ENCODE assay signal across 11 cellular contexts in genomic region chr18:59961086-59961485, GRCh38.
DNase-seq lines count a peak whose midpoint lies in the region; ATAC-seq and TF ChIP-seq lines count a peak whose summit lies in the region.
"Had no signal": no experiment of that assay in that cellular context is flagged by ENCODE, and none has a peak within 500 bp of the region (broad histone marks: within the 10 kb centered on the region; RNA-seq: fewer than 3 reads in every experiment).

No MANE protein-coding gene starts in this region.

- H3K4me3 ChIP-seq in GM06990 (replicated peaks; ENCODE audit: low read depth, low read length) (no peak overlapping the region), Peyer's patch (no peak overlapping the region), sigmoid colon (no peak overlapping the region), A673 (ENCODE audit: low read depth, low read length, poor library complexity, severe bottlenecking) (no peak overlapping the region), aorta (ENCODE audit: low read length in 2 of 2) (no peak overlapping the region)
- H3K4me3 ChIP-seq: BLaER1 treated with 17β-estradiol and CSF1 and Interleukin-3, amounts not matched to agents 10 nM and 100 nM; smooth muscle cell had no signal

- no peak for TF ChIP-seq EP300 in sigmoid colon (IDR thresholded peaks at IDR 0.05)

- H3K9me3 ChIP-seq in Peyer's patch (no peaks in the 10 kb centered on the region), sigmoid colon (no peaks in the 10 kb centered on the region), A673 (ENCODE audit: low read depth, low read length, poor library complexity, severe bottlenecking) (no peaks in the 10 kb centered on the region), aorta (ENCODE audit: control insufficient read depth, low read length) (peaks cover 2% of the 10 kb centered on the region)

- intact Hi-C loops in sigmoid colon (cut with DNase I) (no loop called here), A673 (cut with micrococcal nuclease; ENCODE audit: unreplicated experiment) (no loop called here), aorta (cut with DNase I) (no loop called here)

- BruUV-seq in A673 (replicated peaks; lab: Mats Ljungman, UMichigan): no TSS peak

- H3K36me3 ChIP-seq in GM06990 (ENCODE audit: control insufficient read depth, insufficient read depth, low read length) (no peaks in the 10 kb centered on the region), Peyer's patch (no peaks in the 10 kb centered on the region), sigmoid colon (no peaks in the 10 kb centered on the region), A673 (ENCODE audit: insufficient read depth, low read length, poor library complexity, severe bottlenecking) (no peaks in the 10 kb centered on the region), aorta (ENCODE audit: control insufficient read depth in 1 of 2, insufficient read depth in 2 of 2, low read length in 1 of 2) (no peaks in the 10 kb centered on the region)
- H3K36me3 ChIP-seq: BLaER1 treated with 17β-estradiol and CSF1 and Interleukin-3, amounts not matched to agents 10 nM and 100 nM; brain microvascular endothelial cell had no signal

- peak overlapping the region in 2 of 4 donors; percentile 8 to 9 for H3K27ac ChIP-seq in Peyer's patch
- H3K27ac ChIP-seq in sigmoid colon: no peak overlapping the region
- H3K27ac ChIP-seq in A673 (ENCODE audit: low read depth, low read length, poor library complexity, severe bottlenecking): no peak overlapping the region
- H3K27ac ChIP-seq in aorta (ENCODE audit: low read depth in 1 of 2, low read length in 2 of 2): no peak overlapping the region
- H3K27ac ChIP-seq: BLaER1 treated with 17β-estradiol and CSF1 and Interleukin-3, amounts not matched to agents 10 nM and 100 nM; brain microvascular endothelial cell had no signal

- TF ChIP-seq POLR2A in Peyer's patch (IDR thresholded peaks at IDR 0.05): no peak
- TF ChIP-seq POLR2A in sigmoid colon (IDR thresholded peaks at IDR 0.05): no peak

- TF ChIP-seq CTCF in GM06990 (IDR thresholded peaks at IDR 0.05; ENCODE audit: insufficient read depth, low read length, poor library complexity, severe bottlenecking): no peak
- TF ChIP-seq CTCF in GM20000 (IDR thresholded peaks at IDR 0.05; ENCODE audit: extremely low read depth, missing control alignments): no peak
- no peak for TF ChIP-seq CTCF in Peyer's patch (IDR thresholded peaks at IDR 0.05)
- TF ChIP-seq CTCF in sigmoid colon (IDR thresholded peaks at IDR 0.05): no peak
- no peak for TF ChIP-seq CTCF in A673 (conservative IDR thresholded peaks at IDR 0.05; ENCODE audit: low read depth, low read length)

- H3K27me3 ChIP-seq in GM06990 (replicated peaks; ENCODE audit: control insufficient read depth, insufficient read depth, low read length) (no peaks in the 10 kb centered on the region), Peyer's patch (no peaks in the 10 kb centered on the region), sigmoid colon (no peaks in the 10 kb centered on the region), A673 (replicated peaks; ENCODE audit: insufficient read depth, low read depth, low read length, poor library complexity) (peaks cover 9% of the 10 kb centered on the region), aorta (ENCODE audit: control insufficient read depth in 1 of 2, insufficient read depth in 2 of 2, low read length in 1 of 2) (no peaks in the 10 kb centered on the region)
- H3K27me3 ChIP-seq: BLaER1 treated with 17β-estradiol and CSF1 and Interleukin-3, amounts not matched to agents 10 nM and 100 nM; brain microvascular endothelial cell had no signal

- CTCF ChIA-PET in A673 (lab: Charles Lee): no interaction called here

- peak; percentile 44 for DNase-seq in GM06990 (ENCODE audit: extremely low read depth, insufficient read length)
- DNase-seq in GM20000 (ENCODE audit: low spot score): peak; percentile 64
- DNase-seq in Peyer's patch: peak in 2 of 3 donors; percentile 63 to 74
- no peak for DNase-seq in sigmoid colon
- no peak for DNase-seq in A673 (ENCODE audit: low spot score)
- no peak for DNase-seq in aorta
- DNase-seq in activated T-cell treated with anti-CD3 and anti-CD28 coated beads for 4 hours: no peak
- DNase-seq: brain microvascular endothelial cell had no signal

- 15 to 42% methylated on average over 4 of the region's 4 CpGs for WGBS in sigmoid colon, 2 donors
- 80 to 86% methylated on average over 4 of the region's 4 CpGs for WGBS in aorta, 2 donors

- POLR2A ChIA-PET in A673 (lab: Charles Lee; ENCODE audit: low non-redundant PET): no interaction called here

- peak; percentile 72 for ATAC-seq in HG03139 (IDR thresholded peaks at IDR 0.05; ENCODE audit: unreplicated experiment)
- no peak for ATAC-seq in aorta (ENCODE audit: low FRiP score)

- H3K4me1 ChIP-seq in Peyer's patch (no peaks in the 10 kb centered on the region), sigmoid colon (no peaks in the 10 kb centered on the region), A673 (ENCODE audit: insufficient read depth, low read length, poor library complexity, severe bottlenecking) (peaks cover 3% of the 10 kb centered on the region), aorta (ENCODE audit: control insufficient read depth in 1 of 2, insufficient read depth in 2 of 2, low read length in 2 of 2) (no peaks in the 10 kb centered on the region)

Comparison
In these comparisons a context has a peak if more than half of its experiments do, and no peak if none do; other contexts are left out.
1. DNase-seq: peak in GM06990 (single experiment), GM20000 (single experiment) and Peyer's patch (2 of 3); none in sigmoid colon (single experiment), A673 (single experiment), aorta (0 of 2) and activated T-cell treated with anti-CD3 and anti-CD28 coated beads for 4 hours (single experiment).